Comparison of ENCODE assay signal across 1 cellular context in genomic region chr5:79182141-79182540, GRCh38.
TF ChIP-seq lines count a peak whose summit lies in the region.

No MANE protein-coding gene starts in this region.

TF ChIP-seq in liver, 16 proteins besides CTCF, POLR2A, EP300 and RAD21:
- peak; percentile 12 to 30 for TF ChIP-seq HNF4A (conservative IDR thresholded peaks at IDR 0.05)
- no peak for TF ChIP-seq RXRA (IDR thresholded peaks at IDR 0.05)
- TF ChIP-seq JUND (IDR thresholded peaks at IDR 0.05), result peak; percentile 26 to 64
